Comparison of ENCODE assay signal across 23 cellular contexts in genomic region chr11:112229746-112230433, GRCh38. TPM values are rescaled to one million over a fixed set of nuclear protein-coding genes. Genes with fewer than 3 reads are reported as not detected.
DNase-seq lines count a peak whose midpoint lies in the region; ATAC-seq and TF ChIP-seq lines count a peak whose summit lies in the region.
"Had no signal": no experiment of that assay in that cellular context is flagged by ENCODE, and none has a peak within 500 bp of the region (broad histone marks: within the 10 kb centered on the region; RNA-seq: fewer than 3 reads in every experiment).

No MANE protein-coding gene starts in this region.

- H3K4me1 ChIP-seq in mammary epithelial cell (ENCODE audit: insufficient read depth, low read length) = peaks cover 12% of the 10 kb centered on the region

- H3K9me3 Mint-ChIP-seq in MCF 10A (ENCODE audit: unreplicated experiment) = no peaks in the 10 kb centered on the region
- H3K9me3 Mint-ChIP-seq: CD4-positive, alpha-beta memory T cell had no signal

- CTCF ChIA-PET in MCF 10A (lab: Yijun Ruan, JAX) (interaction anchor here (0.6 to 2.6 kb wide), 3 partner anchors 10 to 52 kb away, joined by 3 to 18 read pairs (median 3); no protein-coding TSS in a partner anchor), mammary epithelial cell (lab: Charles Lee; ENCODE audit: low non-redundant PET) (interaction anchor here (0.7 kb wide), 1 partner anchor 33 kb away, joined by 6 read pairs; no protein-coding TSS in a partner anchor)

- peaks cover 58% of the 10 kb centered on the region for H3K79me2 ChIP-seq in mammary epithelial cell (ENCODE audit: insufficient read depth, low read length)

- no peaks in the 10 kb centered on the region for H3K27me3 ChIP-seq in mammary epithelial cell (ENCODE audit: insufficient read depth, low read length)
- no peaks in the 10 kb centered on the region for H3K27me3 ChIP-seq in brain microvascular endothelial cell (replicated peaks)
- H3K27me3 ChIP-seq: spleen had no signal

- H3K9me3 ChIP-seq in mammary epithelial cell (replicated peaks; ENCODE audit: insufficient read depth, low read length) = no peaks in the 10 kb centered on the region
- H3K9me3 ChIP-seq: spleen had no signal

- no peak for DNase-seq in MCF 10A (ENCODE audit: unreplicated experiment)
- DNase-seq in mammary epithelial cell = no peak
- DNase-seq in brain microvascular endothelial cell = peak; percentile 86
- DNase-seq in iris pigment epithelial cell (ENCODE audit: low read depth) = peak; percentile 98
- DNase-seq in SW480 (ENCODE audit: low spot score) = no peak
- DNase-seq in activated CD8-positive, alpha-beta memory T cell treated with anti-CD3 and anti-CD28 coated beads, Interleukin-2, amount 50 U/mL, for 48 hours = no peak
- DNase-seq: activated CD4-positive, alpha-beta T cell treated with anti-CD3 and anti-CD28 coated beads, Interleukin-2, amount 50 U/mL, for 1 hour; activated naive CD4-positive, alpha-beta T cell; aorta; CD4-positive, alpha-beta memory T cell; GOT3; NCI-H2029; spleen; stimulated activated CD8-positive, alpha-beta memory T cell treated with anti-CD3 and anti-CD28 coated beads, Interleukin-4, amount 100 ng/mL, for 48 hours; SW 1271 had no signal

- TF ChIP-seq CTCF in MCF 10A (IDR thresholded peaks at IDR 0.05; ENCODE audit: unreplicated experiment) (no peak), mammary epithelial cell (conservative IDR thresholded peaks at IDR 0.05 in 1 of 2, IDR thresholded peaks at IDR 0.05 in 1 of 2; ENCODE audit: extremely low read depth in 1 of 2, insufficient read depth in 1 of 2, low read depth in 1 of 2, low read length in 2 of 2) (no peak), brain microvascular endothelial cell (IDR thresholded peaks at IDR 0.05; ENCODE audit: low read depth, low read length, missing control alignments) (no peak)

- dilution Hi-C loops in mammary epithelial cell (cut with HindIII; ENCODE audit: low sequenced_read_pairs) = no loop called here

- H3K4me2 ChIP-seq in mammary epithelial cell (ENCODE audit: insufficient read depth, low read depth, low read length) = no peak overlapping the region

- ATAC-seq in GM21825 (IDR thresholded peaks at IDR 0.05; ENCODE audit: unreplicated experiment) (no peak), GM21528 (IDR thresholded peaks at IDR 0.05; ENCODE audit: low FRiP score, unreplicated experiment) (no peak)

- no peaks in the 10 kb centered on the region for H3K27me3 Mint-ChIP-seq in MCF 10A (ENCODE audit: insufficient read depth, unreplicated experiment)
- H3K27me3 Mint-ChIP-seq: CD4-positive, alpha-beta memory T cell had no signal

- H4K20me1 ChIP-seq in mammary epithelial cell (ENCODE audit: insufficient read depth, low read length) = no peaks in the 10 kb centered on the region

- H3K4me3 Mint-ChIP-seq in MCF 10A (ENCODE audit: unreplicated experiment) = no peak overlapping the region
- H3K4me3 Mint-ChIP-seq: CD4-positive, alpha-beta memory T cell had no signal

- POLR2A ChIA-PET in MCF 10A (lab: Yijun Ruan, JAX) = interaction anchor here (0.6 kb wide), 1 partner anchor 50 kb away, joined by 3 read pairs; no protein-coding TSS in a partner anchor

- H3K27ac Mint-ChIP-seq in MCF 10A (ENCODE audit: low read depth, unreplicated experiment) = peak overlapping the region; percentile 16

- in situ Hi-C loops in mammary epithelial cell (cut with MboI; ENCODE audit: low sequenced_read_pairs in 2 of 2) (no loop called here), brain microvascular endothelial cell (cut with HindIII; ENCODE audit: low pct_ligation_motif_present, low sequenced_read_pairs) (no loop called here)

- H3K27ac ChIP-seq in mammary epithelial cell (ENCODE audit: insufficient read depth, low read depth, low read length) = no peak overlapping the region
- peak overlapping the region; percentile 19 for H3K27ac ChIP-seq in brain microvascular endothelial cell
- H3K27ac ChIP-seq: 22Rv1, coronary artery, spleen had no signal

- H2AFZ ChIP-seq in mammary epithelial cell (ENCODE audit: low read depth, low read length) = no peak overlapping the region

- H3K9ac ChIP-seq in mammary epithelial cell (ENCODE audit: insufficient read depth, low read length) = no peak overlapping the region

- BruUV-seq in MCF 10A (replicated peaks; lab: Mats Ljungman, UMichigan) = no TSS peak
- no TSS peak for BruUV-seq in mammary epithelial cell (replicated peaks; lab: Mats Ljungman, UMichigan)

- H3K4me3 ChIP-seq in mammary epithelial cell (replicated peaks in 1 of 3; ENCODE audit: insufficient read depth in 1 of 3, low read depth in 2 of 3, low read length in 3 of 3) (no peak overlapping the region), brain microvascular endothelial cell (ENCODE audit: low read depth, low read length) (no peak overlapping the region)
- H3K4me3 ChIP-seq: coronary artery, spleen had no signal

- intact Hi-C loops in MCF 10A (cut with micrococcal nuclease) (loop anchor here (10.0 kb wide), 3 partner anchors 325 to 885 kb away; no protein-coding TSS in a partner anchor), mammary epithelial cell (cut with micrococcal nuclease) (no loop called here)

- H3K36me3 ChIP-seq in mammary epithelial cell (ENCODE audit: insufficient read depth, low read length) (peaks cover 37% of the 10 kb centered on the region), brain microvascular endothelial cell (replicated peaks) (peaks cover 12% of the 10 kb centered on the region)

- 34% methylated on average over 3 of the region's 3 CpGs for WGBS in mammary epithelial cell (ENCODE audit: low coverage, missing lambda C conversion rate)

- H3K36me3 Mint-ChIP-seq in MCF 10A (ENCODE audit: insufficient read depth, unreplicated experiment) = peaks cover 74% of the 10 kb centered on the region

- peaks cover 8% of the 10 kb centered on the region for H3K4me1 Mint-ChIP-seq in MCF 10A (ENCODE audit: insufficient read depth, unreplicated experiment)

RNA-seq across cellular contexts. Expression of gene PTS, which starts 3.7 kb away (rescaled TPM):
- 68.3 and 79.4 TPM in 2 replicates for total RNA-seq in MCF 10A (2022)
- 10 to 100 TPM; 47.5 to 66.4 TPM for total RNA-seq in mammary epithelial cell
- 38.4 TPM for polyA plus RNA-seq in mammary epithelial cell
- polyA minus RNA-seq in mammary epithelial cell = 13.0 TPM

RNA-seq across cellular contexts. Expression of gene PLET1, which starts 30.8 kb away (rescaled TPM):
- total RNA-seq in MCF 10A (2022) (not detected in 2 replicates), mammary epithelial cell (not detected)
- polyA plus RNA-seq in mammary epithelial cell = not detected
- not detected for polyA minus RNA-seq in mammary epithelial cell
- total RNA-seq: aorta; CD4-positive, alpha-beta memory T cell; endothelial cell of umbilical vein; lower leg skin; NCI-H460; posterior vena cava; spleen had no signal
- polyA plus RNA-seq: aorta; CD4-positive, alpha-beta memory T cell; endothelial cell of umbilical vein; spleen had no signal

RNA-seq across cellular contexts. Expression of gene BCO2, which starts 54.6 kb away (rescaled TPM):
- total RNA-seq in MCF 10A (2022) = 0.93 TPM in 1 of 2 replicates, not detected in the other
- total RNA-seq in mammary epithelial cell = 1 to 10 TPM; 3.8 to 4.9 TPM
- polyA plus RNA-seq in mammary epithelial cell = 1.5 TPM
- 10.7 TPM for polyA minus RNA-seq in mammary epithelial cell

Comparison
In these comparisons a context has a peak if more than half of its experiments do, and no peak if none do; other contexts are left out.
1. DNase-seq: peak in brain microvascular endothelial cell (single experiment) and iris pigment epithelial cell (single experiment); none in MCF 10A (single experiment), mammary epithelial cell (single experiment), SW480 (single experiment) and activated CD8-positive, alpha-beta memory T cell treated with anti-CD3 and anti-CD28 coated beads, Interleukin-2, amount 50 U/mL, for 48 hours (single experiment).